ENCODE assay signal across 34 cellular contexts in the genomic region with DNA sequence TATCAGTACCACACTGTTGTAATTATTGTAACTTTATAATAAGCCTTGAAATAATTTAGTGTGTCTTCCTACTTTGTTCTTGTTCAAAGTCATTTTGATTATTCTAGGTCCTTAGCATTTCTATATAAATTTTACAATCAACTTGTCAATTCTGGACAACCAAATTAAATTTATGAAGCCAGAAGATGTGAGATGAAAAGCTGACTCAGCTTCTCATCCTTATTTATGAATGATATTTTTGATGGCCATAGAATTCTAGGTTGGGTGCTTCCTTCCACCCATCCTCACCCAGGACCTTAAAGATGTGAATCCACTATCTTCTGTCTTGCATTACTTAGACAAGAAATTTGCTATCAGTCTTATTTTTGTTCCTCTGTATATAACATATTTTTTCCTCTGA.
"Had no signal": no experiment of that assay in that cellular context is flagged by ENCODE, and none has a peak within 500 bp of the region (broad histone marks: within the 10 kb centered on the region; RNA-seq: fewer than 3 reads in every experiment).

No MANE protein-coding gene starts in this region.

- H3K9me3 ChIP-seq: adrenal gland, body of pancreas had no signal

- H3K4me3 ChIP-seq: adrenal gland, body of pancreas, breast epithelium had no signal

- DNase-seq: activated B cell treated with CpG ODN at 0.5 μM for 24 hours; activated CD4-positive, alpha-beta memory T cell treated with anti-CD3 and anti-CD28 coated beads for 36 hours; activated CD4-positive, alpha-beta T cell treated with anti-CD3 and anti-CD28 coated beads for 4 hours; activated CD4-positive, alpha-beta T cell treated with anti-CD3 and anti-CD28 coated beads, Interleukin-2, amount 10 ng/mL, durations not matched to agents 24 days and 14 days; activated CD4-positive, alpha-beta T cell treated with anti-CD3 and anti-CD28 coated beads, Interleukin-2, amount 50 U/mL, for 1 hour; activated CD4-positive, alpha-beta T cell treated with anti-CD3 and anti-CD28 coated beads, Interleukin-2, amount 50 U/mL, for 4 hours; activated CD4-positive, CD25-positive, alpha-beta regulatory T cell treated with anti-CD3 and anti-CD28 coated beads, Interleukin-2, amount 50 U/mL, for 72 hours; activated CD8-positive, alpha-beta memory T cell treated with anti-CD3 and anti-CD28 coated beads, Interleukin-2, amount 50 U/mL, for 4 hours; activated CD8-positive, alpha-beta T cell treated with anti-CD3 and anti-CD28 coated beads for 36 hours; activated effector memory CD4-positive, alpha-beta T cell treated with anti-CD3 and anti-CD28 coated beads, Interleukin-2, amount 50 U/mL, for 16 hours; activated gamma-delta T cell treated with Interleukin-2 at 50 U/mL for 16 hours; activated naive CD4-positive, alpha-beta T cell; activated naive CD4-positive, alpha-beta T cell treated with anti-CD3 and anti-CD28 coated beads for 36 hours; activated naive CD4-positive, alpha-beta T cell treated with anti-CD3 and anti-CD28 coated beads, Interleukin-2, amount 50 U/mL, for 16 hours; activated naive CD8-positive, alpha-beta T cell treated with anti-CD3 and anti-CD28 coated beads for 36 hours; activated T-cell treated with anti-CD3 and anti-CD28 coated beads for 4 hours; activated T-cell treated with anti-CD3 and anti-CD28 coated beads, Interleukin-2, amount 50 U/mL, for 1 hour; activated T-cell treated with anti-CD3 and anti-CD28 coated beads, Interleukin-2, amount 50 U/mL, for 4 hours; activated T-cell treated with anti-CD3 and anti-CD28 coated beads, Interleukin-2, amount 50 U/mL, for 72 hours; adrenal gland; amniotic stem cell; aorta; body of pancreas; brain microvascular endothelial cell; central memory CD4-positive, alpha-beta T cell; T-helper 1 cell; T-helper 2 cell; T-helper 9 cell had no signal

- H3K27me3 ChIP-seq: adrenal gland, body of pancreas, brain microvascular endothelial cell, breast epithelium had no signal

- H3K27ac ChIP-seq: adrenal gland, body of pancreas, brain microvascular endothelial cell, breast epithelium, VCaP had no signal

- H3K4me1 ChIP-seq: adrenal gland, body of pancreas, breast epithelium had no signal

- ATAC-seq: activated CD8-positive, alpha-beta T cell treated with anti-CD3 and anti-CD28 coated beads for 36 hours; activated naive CD4-positive, alpha-beta T cell treated with anti-CD3 and anti-CD28 coated beads, Interleukin-2, amount 50 U/mL, for 72 hours; activated T-cell treated with anti-CD3 and anti-CD28 coated beads, Interleukin-2, amount 50 U/mL, for 4 hours; activated T-cell treated with anti-CD3 and anti-CD28 coated beads, Interleukin-2, amount 50 U/mL, for 72 hours; activated T-helper 17 cell treated with anti-CD3 and anti-CD28 coated beads, Interleukin-2, amount 50 U/mL, for 72 hours; body of pancreas had no signal

- H3K36me3 ChIP-seq: adrenal gland, brain microvascular endothelial cell, breast epithelium had no signal

- FAIRE-seq: astrocyte, TTC549 had no signal
